In genomic region chr10:4671451-4672145, GRCh38 we compare ENCODE assay signal across 15 cellular contexts.
DNase-seq lines count a peak whose midpoint lies in the region; ATAC-seq, FAIRE-seq and TF ChIP-seq lines count a peak whose summit lies in the region.
"Had no signal": no experiment of that assay in that cellular context is flagged by ENCODE, and none has a peak within 500 bp of the region (broad histone marks: within the 10 kb centered on the region; RNA-seq: fewer than 3 reads in every experiment).

No MANE protein-coding gene starts in this region.

- ATAC-seq in GM18502 (IDR thresholded peaks at IDR 0.05; ENCODE audit: poor library complexity, unreplicated experiment): no peak

- TF ChIP-seq CTCF in AG10803 (conservative IDR thresholded peaks at IDR 0.05; ENCODE audit: low read length) (no peak), brain microvascular endothelial cell (IDR thresholded peaks at IDR 0.05; ENCODE audit: low read depth, low read length, missing control alignments) (no peak), kidney (IDR thresholded peaks at IDR 0.05; ENCODE audit: borderline replicate concordance, extremely low read depth, insufficient read depth) (no peak)

- in situ Hi-C loops in brain microvascular endothelial cell (cut with HindIII; ENCODE audit: low pct_ligation_motif_present, low sequenced_read_pairs): no loop called here

- H3K9ac ChIP-seq in kidney (ENCODE audit: low read length in 2 of 2): no peak overlapping the region
- H3K9ac ChIP-seq: BLaER1, KMS-11 had no signal

- no peaks in the 10 kb centered on the region for H3K27me3 ChIP-seq in MG63
- H3K27me3 ChIP-seq in brain microvascular endothelial cell (replicated peaks): no peaks in the 10 kb centered on the region
- H3K27me3 ChIP-seq: BLaER1 had no signal

- DNase-seq in AG10803 (ENCODE audit: low read depth) (peak; percentile 54), MG63 (peak; percentile 86), brain microvascular endothelial cell (peak; percentile 33), myocyte (ENCODE audit: low read depth) (peak; percentile 24), kidney (no peak), GDM1 (lab: John Stamatoyannopoulos, UW) (no peak)
- DNase-seq in stimulated activated CD4-positive, alpha-beta T cell treated with anti-CD3 and anti-CD28 coated beads, Interleukin-2, amount 100 ng/mL, for 48 hours: no peak
- DNase-seq: activated CD4-positive, alpha-beta T cell treated with anti-CD3 and anti-CD28 coated beads, Interleukin-2, amount 50 U/mL, for 1 hour; activated effector memory CD4-positive, alpha-beta T cell treated with anti-CD3 and anti-CD28 coated beads, Interleukin-2, amount 50 U/mL, for 16 hours; NCI-H2081 treated with DMSO at 0.1 percent for 48 hours; posterior cingulate gyrus; stimulated activated naive CD4-positive, alpha-beta T cell treated with Interleukin-2 at 50 U/mL for 16 hours had no signal

- H3K36me3 ChIP-seq in MG63: peaks cover 26% of the 10 kb centered on the region
- no peaks in the 10 kb centered on the region for H3K36me3 ChIP-seq in brain microvascular endothelial cell (replicated peaks)
- no peaks in the 10 kb centered on the region for H3K36me3 ChIP-seq in kidney (ENCODE audit: control insufficient read depth in 1 of 2, insufficient read depth in 2 of 2, low read length in 2 of 2)
- H3K36me3 ChIP-seq: BLaER1 had no signal

- no peaks in the 10 kb centered on the region for H3K4me1 ChIP-seq in kidney (ENCODE audit: control insufficient read depth in 1 of 2, insufficient read depth in 1 of 2, low read depth in 1 of 2, low read length in 2 of 2)
- H3K4me1 ChIP-seq: BLaER1 had no signal

- H3K9me3 ChIP-seq in MG63 (peaks cover 26% of the 10 kb centered on the region), kidney (ENCODE audit: control insufficient read depth in 1 of 2, low read length in 2 of 2) (no peaks in the 10 kb centered on the region)

- FAIRE-seq in kidney (lab: Jason Lieb, UNC): no peak

- H3K4me3 ChIP-seq in AG10803 (ENCODE audit: low read length): peak overlapping the region; percentile 21; the same call in 1 of the 2 replicates
- peak overlapping the region; percentile 13 for H3K4me3 ChIP-seq in MG63
- peak overlapping the region; percentile 27 for H3K4me3 ChIP-seq in brain microvascular endothelial cell (ENCODE audit: low read depth, low read length)
- no peak overlapping the region for H3K4me3 ChIP-seq in kidney (ENCODE audit: low read length in 2 of 2)
- H3K4me3 ChIP-seq: BLaER1 had no signal

- intact Hi-C loops in kidney (cut with DNase I): no loop called here

- H3K27ac ChIP-seq in brain microvascular endothelial cell: peak overlapping the region; percentile 46
- H3K27ac ChIP-seq in kidney (ENCODE audit: low read depth in 2 of 2, low read length in 2 of 2): no peak overlapping the region
- H3K27ac ChIP-seq: BLaER1, KMS-11 had no signal

Comparison
In these comparisons a context has a peak if more than half of its experiments do, and no peak if none do; other contexts are left out.
1. DNase-seq: peak in AG10803 (single experiment), MG63 (single experiment), brain microvascular endothelial cell (single experiment) and myocyte (single experiment); none in stimulated activated CD4-positive, alpha-beta T cell treated with anti-CD3 and anti-CD28 coated beads, Interleukin-2, amount 100 ng/mL, for 48 hours (0 of 2), kidney (single experiment) and GDM1 (single experiment).
2. H3K4me3 ChIP-seq: peak in AG10803 (single experiment), MG63 (single experiment) and brain microvascular endothelial cell (single experiment); none in kidney (0 of 2).